In genomic region chr19:17194608-17195007, GRCh38 we compare ENCODE assay signal across 23 cellular contexts. TPM values are rescaled to one million over a fixed set of nuclear protein-coding genes. Genes with fewer than 3 reads are reported as not detected.
DNase-seq lines count a peak whose midpoint lies in the region; ATAC-seq, FAIRE-seq and TF ChIP-seq lines count a peak whose summit lies in the region.
"Had no signal": no experiment of that assay in that cellular context is flagged by ENCODE, and none has a peak within 500 bp of the region (broad histone marks: within the 10 kb centered on the region; RNA-seq: fewer than 3 reads in every experiment).

No MANE protein-coding gene starts in this region.

- BruUV-seq in OCI-LY7 (replicated peaks; lab: Mats Ljungman, UMichigan) (TSS peak; percentile 89), GM12878 (replicated peaks; lab: Mats Ljungman, UMichigan) (no TSS peak)

- SMC1A ChIA-PET in GM12878 (lab: Charles Lee; ENCODE audit: uncharacterized antibody, unreplicated experiment): no interaction called here

- H3K9me2 ChIP-seq in OCI-LY7 (ENCODE audit: insufficient read depth, low read length) (no peaks in the 10 kb centered on the region), GM23248 (ENCODE audit: insufficient read depth) (no peaks in the 10 kb centered on the region)

- intact Hi-C loops in OCI-LY7 (cut with micrococcal nuclease; ENCODE audit: unreplicated experiment) (no loop called here), GM12878 (cut with micrococcal nuclease; ENCODE audit: unreplicated experiment) (no loop called here)

- H3K4me3 ChIP-seq in OCI-LY7 (ENCODE audit: low read depth, low read length, poor library complexity, severe bottlenecking) (no peak overlapping the region), GM12878 (no peak overlapping the region), GM23248 (no peak overlapping the region)
- H3K4me3 ChIP-seq: A549; BLaER1 treated with 17β-estradiol and CSF1 and Interleukin-3, amounts not matched to agents 10 nM and 100 nM had no signal

- no peak for FAIRE-seq in GM12878 (lab: Jason Lieb, UNC)
- FAIRE-seq: A549, D721Med, GM12892, H1 had no signal

- 100% methylated on average over 16 of the region's 16 CpGs for WGBS in GM12878 (ENCODE audit: insufficient coverage, insufficient replicate concordance, low lambda C conversion rate, missing lambda C conversion rate)
- WGBS in GM23248 (ENCODE audit: low coverage in 1 of 2, low lambda C conversion rate in 2 of 2, missing lambda C conversion rate in 2 of 2), 2 experiments: 95 to 99% methylated on average over 15 to 16 of the region's 16 CpGs

- DNase-seq in OCI-LY7 (ENCODE audit: low spot score) (no peak), GM12878 (ENCODE audit: low read depth, low spot score) (no peak), progenitor cell of endocrine pancreas (ENCODE audit: low spot score, unreplicated experiment) (no peak), GM23248 (no peak), SKM-1 (lab: John Stamatoyannopoulos, UW; ENCODE audit: unreplicated experiment) (no peak)
- no peak for DNase-seq in stimulated activated CD4-positive, alpha-beta T cell treated with anti-CD3 and anti-CD28 coated beads, Interleukin-2, amount 100 ng/mL, for 48 hours
- DNase-seq: 8988T; ACHN; AML-193; BE2C; CD4-positive, alpha-beta T cell; CD8-positive, alpha-beta memory T cell; DMS 273 treated with DMSO at 0.1 percent for 48 hours; DMS79 treated with DMSO at 0.1 percent for 48 hours; GF-D8; H7; HCEC 1CT had no signal

- no peaks in the 10 kb centered on the region for H3K4me1 Mint-ChIP-seq in progenitor cell of endocrine pancreas (ENCODE audit: low read depth)
- H3K4me1 Mint-ChIP-seq: CD14-positive monocyte had no signal

- H3K27ac Mint-ChIP-seq in progenitor cell of endocrine pancreas: peak overlapping the region; percentile 11
- H3K27ac Mint-ChIP-seq: CD4-positive, alpha-beta T cell had no signal

- ATAC-seq in GM12878: no peak
- ATAC-seq: A549 had no signal

- RAD21 ChIA-PET in GM12878 (lab: Charles Lee; ENCODE audit: unreplicated experiment): no interaction called here

- no peak overlapping the region for H3K9ac ChIP-seq in GM12878 (ENCODE audit: control insufficient read depth, insufficient read depth, low read length)
- H3K9ac ChIP-seq in GM23248: no peak overlapping the region
- H3K9ac ChIP-seq: BLaER1 treated with 17β-estradiol and CSF1 and Interleukin-3, amounts not matched to agents 10 nM and 100 nM had no signal

- TF ChIP-seq CTCF in OCI-LY7 (conservative IDR thresholded peaks at IDR 0.05; ENCODE audit: low read length) (no peak), GM12878 (IDR thresholded peaks at IDR 0.05 in 2 of 3, conservative IDR thresholded peaks at IDR 0.05 in 1 of 3; ENCODE audit: control insufficient read depth in 2 of 3, extremely low read depth in 1 of 3, insufficient read depth in 1 of 3, low read depth in 3 of 3, low read length in 3 of 3) (no peak), progenitor cell of endocrine pancreas (IDR thresholded peaks at IDR 0.05; ENCODE audit: unreplicated experiment) (no peak)

- TF ChIP-seq EP300 in GM12878 (IDR thresholded peaks at IDR 0.05; ENCODE audit: borderline replicate concordance in 1 of 2, control insufficient read depth in 1 of 2, low read depth in 2 of 2, low read length in 2 of 2): no peak

- TF ChIP-seq RAD21 in GM12878 (IDR thresholded peaks at IDR 0.05; ENCODE audit: insufficient read depth, low read depth, low read length): no peak

- H3K27ac ChIP-seq in OCI-LY7 (ENCODE audit: low read depth, low read length, poor library complexity, severe bottlenecking): no peak overlapping the region
- H3K27ac ChIP-seq in GM12878 (ENCODE audit: control insufficient read depth, insufficient read depth): no peak overlapping the region
- no peak overlapping the region for H3K27ac ChIP-seq in GM23248
- H3K27ac ChIP-seq: A549; BLaER1 treated with 17β-estradiol and CSF1 and Interleukin-3, amounts not matched to agents 10 nM and 100 nM had no signal

- peaks cover 40% of the 10 kb centered on the region for H3K4me1 ChIP-seq in OCI-LY7 (ENCODE audit: insufficient read depth, low read length, poor library complexity, severe bottlenecking)
- no peaks in the 10 kb centered on the region for H3K4me1 ChIP-seq in GM12878 (ENCODE audit: control insufficient read depth, insufficient read depth, low read length)
- H3K4me1 ChIP-seq in GM23248 (ENCODE audit: insufficient read depth): no peaks in the 10 kb centered on the region
- H3K4me1 ChIP-seq: A549, BE2C had no signal

- no peak overlapping the region for H2AFZ ChIP-seq in OCI-LY7 (ENCODE audit: low read length)
- no peak overlapping the region for H2AFZ ChIP-seq in GM12878 (ENCODE audit: control insufficient read depth, low read depth, low read length)
- H2AFZ ChIP-seq in GM23248: no peak overlapping the region

- H3K27me3 ChIP-seq in GM12878 (replicated peaks in 1 of 2; ENCODE audit: control insufficient read depth in 2 of 2, insufficient read depth in 2 of 2, low read length in 1 of 2) (no peaks in the 10 kb centered on the region), GM23248 (replicated peaks; ENCODE audit: insufficient read depth) (no peaks in the 10 kb centered on the region)
- H3K27me3 ChIP-seq: BE2C; BLaER1 treated with 17β-estradiol and CSF1 and Interleukin-3, amounts not matched to agents 10 nM and 100 nM had no signal

- no peaks in the 10 kb centered on the region for H3K9me3 Mint-ChIP-seq in progenitor cell of endocrine pancreas (ENCODE audit: low read depth)
- H3K9me3 Mint-ChIP-seq: CD14-positive monocyte; CD4-positive, alpha-beta T cell; CD8-positive, alpha-beta memory T cell had no signal

- peaks cover 81% of the 10 kb centered on the region for H3K36me3 ChIP-seq in OCI-LY7 (ENCODE audit: insufficient read depth, low read length)
- peaks cover 23 to 38% of the 10 kb centered on the region in 2 experiments for H3K36me3 ChIP-seq in GM12878 (ENCODE audit: control insufficient read depth in 2 of 2, insufficient read depth in 2 of 2, low read length in 1 of 2)
- peaks cover 22% of the 10 kb centered on the region; the same call in 1 of the 2 replicates for H3K36me3 ChIP-seq in GM23248 (ENCODE audit: low read depth)

- CTCF ChIA-PET in OCI-LY7 (lab: Charles Lee; ENCODE audit: unreplicated experiment): interaction anchor here (0.6 kb wide), 1 partner anchor 126 kb away, joined by 3 read pairs; no protein-coding TSS in a partner anchor
- CTCF ChIA-PET in GM12878 (lab: Yijun Ruan, JAX): no interaction called here

- no peaks in the 10 kb centered on the region for H3K79me2 ChIP-seq in OCI-LY7 (ENCODE audit: insufficient read depth, low read depth, low read length)
- no peaks in the 10 kb centered on the region for H3K79me2 ChIP-seq in GM12878 (ENCODE audit: control insufficient read depth, insufficient read depth, low read length)
- no peaks in the 10 kb centered on the region; the same call in 1 of the 2 replicates for H3K79me2 ChIP-seq in GM23248 (ENCODE audit: insufficient read depth)

- no peaks in the 10 kb centered on the region for H4K20me1 ChIP-seq in OCI-LY7 (ENCODE audit: insufficient read depth, low read length)
- H4K20me1 ChIP-seq in GM12878 (ENCODE audit: control insufficient read depth, insufficient read depth): no peaks in the 10 kb centered on the region
- no peaks in the 10 kb centered on the region for H4K20me1 ChIP-seq in GM23248 (ENCODE audit: insufficient read depth)

- H3K36me3 Mint-ChIP-seq in progenitor cell of endocrine pancreas (ENCODE audit: insufficient read depth): peaks cover 19% of the 10 kb centered on the region

- in situ Hi-C loops in GM12878 (cut with MboI): no loop called here
- in situ Hi-C loops in GM23248 (cut with MboI): no loop called here

- H3K27me3 Mint-ChIP-seq in progenitor cell of endocrine pancreas: no peaks in the 10 kb centered on the region
- H3K27me3 Mint-ChIP-seq: CD4-positive, alpha-beta T cell had no signal

- POLR2A ChIA-PET in OCI-LY7 (lab: Charles Lee) (no interaction called here), GM12878 (lab: Charles Lee) (no interaction called here)

- H3K4me3 Mint-ChIP-seq in progenitor cell of endocrine pancreas (ENCODE audit: low read depth): no peak overlapping the region
- H3K4me3 Mint-ChIP-seq: CD14-positive monocyte; CD4-positive, alpha-beta T cell; CD8-positive, alpha-beta memory T cell had no signal

- no peaks in the 10 kb centered on the region for H3F3A ChIP-seq in GM23248 (ENCODE audit: insufficient read depth)

- H3K4me2 ChIP-seq in OCI-LY7 (ENCODE audit: low read length) (no peak overlapping the region), GM12878 (ENCODE audit: control insufficient read depth, insufficient read depth) (no peak overlapping the region), GM23248 (ENCODE audit: unreplicated experiment) (no peak overlapping the region)
- H3K4me2 ChIP-seq: A549; BLaER1 treated with 17β-estradiol and CSF1 and Interleukin-3, amounts not matched to agents 10 nM and 100 nM had no signal

- TF ChIP-seq POLR2A in GM12878 (IDR thresholded peaks at IDR 0.05; ENCODE audit: low read depth, low read length): peak; percentile 28; the same call in 1 of the 2 replicates

- no peaks in the 10 kb centered on the region; the same call in 1 of the 2 replicates for H3K9me3 ChIP-seq in OCI-LY7 (ENCODE audit: low read length)
- H3K9me3 ChIP-seq in GM12878 (replicated peaks; ENCODE audit: control insufficient read depth, insufficient read depth, low read length): no peaks in the 10 kb centered on the region
- no peaks in the 10 kb centered on the region for H3K9me3 ChIP-seq in GM23248 (ENCODE audit: low read depth)
- H3K9me3 ChIP-seq: A549; BE2C; BLaER1 treated with 17β-estradiol and CSF1 and Interleukin-3, amounts not matched to agents 10 nM and 100 nM had no signal

RNA-seq across cellular contexts. Expression of gene USE1, which starts 20.5 kb away (rescaled TPM):
- total RNA-seq in OCI-LY7 (2014; rRNA removed; shearing (Covaris generic)): 31.2 TPM in 2 replicates
- 25.4 and 28.6 TPM in 2 replicates for total RNA-seq in OCI-LY7 (2022)
- 12.2 and 13.0 TPM in 2 replicates for total RNA-seq in GM12878 (2013; cell fraction: nucleolus; rRNA removed)
- 10.9 and 16.7 TPM in 2 replicates for total RNA-seq in GM12878 (2014; rRNA removed)
- total RNA-seq in GM12878 (2014; rRNA removed; fragmentation: Illumina TruSeq; extraction: Trizol): 11.4 and 13.6 TPM in 2 replicates
- 18.6 and 19.6 TPM in 2 replicates for total RNA-seq in GM12878 (2021)
- 25.4 TPM for polyA plus RNA-seq in GM12878 (2011; ENCODE audit: low read depth)
- polyA plus RNA-seq in GM12878 (2011; rRNA removed): 7.4 and 13.8 TPM in 2 replicates
- 16.2 and 19.0 TPM in 2 replicates for polyA plus RNA-seq in GM12878 (2011; cell fraction: cytosol; rRNA removed)
- 23.2 and 23.5 TPM in 2 replicates for polyA plus RNA-seq in GM12878 (2011; cell fraction: nucleus; rRNA removed)
- 29.7 and 29.8 TPM in 2 replicates for polyA plus RNA-seq in GM12878 (2012)
- 3.7 and 9.7 TPM in 2 replicates for polyA plus RNA-seq in GM12878 (2014; fragmentation: Illumina TruSeq; extraction: Trizol)
- 10 to 100 TPM in 1 of 2 experiments, 1 to 10 TPM in 1; 9.7 to 15.4 TPM for polyA plus RNA-seq in GM12878 (2014; fragmentation: Nextera tagmentation; extraction: Ambion mirVana)
- polyA plus RNA-seq in GM12878 (2014; rRNA removed): 23.3 and 24.0 TPM in 2 replicates
- polyA plus RNA-seq in GM12878 (2016; fragmentation: Nextera tagmentation; extraction: Ambion mirVana): 10 to 100 TPM; 18.1 to 23.7 TPM
- 5.6 and 6.7 TPM in 2 replicates for polyA minus RNA-seq in GM12878 (2011; rRNA and poly(A)+ RNA removed)
- 2.4 and 5.4 TPM in 2 replicates for polyA minus RNA-seq in GM12878 (2011; cell fraction: cytosol; rRNA and poly(A)+ RNA removed)
- polyA minus RNA-seq in GM12878 (2011; cell fraction: nucleus; rRNA and poly(A)+ RNA removed): 4.0 and 6.0 TPM in 2 replicates
- total RNA-seq in progenitor cell of endocrine pancreas: 23.6 and 27.2 TPM in 2 replicates
- total RNA-seq in GM23248 (2014; rRNA removed; shearing (Covaris generic)): 13.2 and 29.0 TPM in 2 replicates
- polyA plus RNA-seq in GM23248 (2016; fragmentation: Nextera tagmentation; extraction: Ambion mirVana): 29.6 and 32.3 TPM in 2 replicates

RNA-seq across cellular contexts. Expression of gene OCEL1, which starts 31.4 kb away (rescaled TPM):
- total RNA-seq in OCI-LY7 (2014; rRNA removed; shearing (Covaris generic)): 5.9 and 10.2 TPM in 2 replicates
- 29.5 and 38.8 TPM in 2 replicates for total RNA-seq in OCI-LY7 (2022)
- 2.9 and 4.6 TPM in 2 replicates for total RNA-seq in GM12878 (2013; cell fraction: nucleolus; rRNA removed)
- total RNA-seq in GM12878 (2014; rRNA removed): 3.1 and 3.2 TPM in 2 replicates
- 3.2 and 3.4 TPM in 2 replicates for total RNA-seq in GM12878 (2014; rRNA removed; fragmentation: Illumina TruSeq; extraction: Trizol)
- 11.9 and 15.8 TPM in 2 replicates for total RNA-seq in GM12878 (2021)
- polyA plus RNA-seq in GM12878 (2011; ENCODE audit: low read depth): 65.4 TPM
- 1.4 and 2.8 TPM in 2 replicates for polyA plus RNA-seq in GM12878 (2011; rRNA removed)
- 5.3 and 7.2 TPM in 2 replicates for polyA plus RNA-seq in GM12878 (2011; cell fraction: cytosol; rRNA removed)
- polyA plus RNA-seq in GM12878 (2011; cell fraction: nucleus; rRNA removed): 6.9 and 7.6 TPM in 2 replicates
- polyA plus RNA-seq in GM12878 (2012): 11.7 and 15.6 TPM in 2 replicates
- polyA plus RNA-seq in GM12878 (2014; fragmentation: Illumina TruSeq; extraction: Trizol): 7.4 and 9.9 TPM in 2 replicates
- polyA plus RNA-seq in GM12878 (2014; fragmentation: Nextera tagmentation; extraction: Ambion mirVana): 1 to 10 TPM; 3.6 to 7.8 TPM
- polyA plus RNA-seq in GM12878 (2014; rRNA removed): 7.5 and 7.8 TPM in 2 replicates
- 10 to 100 TPM; 14.4 to 18.2 TPM for polyA plus RNA-seq in GM12878 (2016; fragmentation: Nextera tagmentation; extraction: Ambion mirVana)
- polyA minus RNA-seq in GM12878 (2011; rRNA and poly(A)+ RNA removed): 1.8 and 3.1 TPM in 2 replicates
- 1.9 and 7.1 TPM in 2 replicates for polyA minus RNA-seq in GM12878 (2011; cell fraction: cytosol; rRNA and poly(A)+ RNA removed)
- polyA minus RNA-seq in GM12878 (2011; cell fraction: nucleus; rRNA and poly(A)+ RNA removed): 2.3 and 2.8 TPM in 2 replicates
- total RNA-seq in progenitor cell of endocrine pancreas: 20.1 and 21.8 TPM in 2 replicates
- 1.3 and 1.8 TPM in 2 replicates for total RNA-seq in GM23248 (2014; rRNA removed; shearing (Covaris generic))
- polyA plus RNA-seq in GM23248 (2016; fragmentation: Nextera tagmentation; extraction: Ambion mirVana): 17.1 and 17.4 TPM in 2 replicates

RNA-seq across cellular contexts. Expression of gene NR2F6, which starts 51.1 kb away (rescaled TPM):
- total RNA-seq in OCI-LY7 (2014; rRNA removed; shearing (Covaris generic)): 31.0 and 39.2 TPM in 2 replicates
- total RNA-seq in OCI-LY7 (2022): 30.0 and 33.1 TPM in 2 replicates
- total RNA-seq in GM12878 (2013; cell fraction: nucleolus; rRNA removed): 4.8 and 4.9 TPM in 2 replicates
- total RNA-seq in GM12878 (2014; rRNA removed): 11.8 and 12.8 TPM in 2 replicates
- total RNA-seq in GM12878 (2014; rRNA removed; fragmentation: Illumina TruSeq; extraction: Trizol): 2.3 and 2.7 TPM in 2 replicates
- 13.3 and 15.5 TPM in 2 replicates for total RNA-seq in GM12878 (2021)
- 0.62 TPM for polyA plus RNA-seq in GM12878 (2011; ENCODE audit: low read depth)
- polyA plus RNA-seq in GM12878 (2011; rRNA removed): 1.7 and 3.9 TPM in 2 replicates
- 5.8 and 10.7 TPM in 2 replicates for polyA plus RNA-seq in GM12878 (2011; cell fraction: cytosol; rRNA removed)
- 7.8 and 12.0 TPM in 2 replicates for polyA plus RNA-seq in GM12878 (2011; cell fraction: nucleus; rRNA removed)
- 4.0 and 5.0 TPM in 2 replicates for polyA plus RNA-seq in GM12878 (2012)
- polyA plus RNA-seq in GM12878 (2014; fragmentation: Illumina TruSeq; extraction: Trizol): 0.48 and 1.4 TPM in 2 replicates
- under 1 TPM; 0.18 to 0.75 TPM for polyA plus RNA-seq in GM12878 (2014; fragmentation: Nextera tagmentation; extraction: Ambion mirVana)
- 11.3 and 14.1 TPM in 2 replicates for polyA plus RNA-seq in GM12878 (2014; rRNA removed)
- 1 to 10 TPM; 8.4 to 8.6 TPM for polyA plus RNA-seq in GM12878 (2016; fragmentation: Nextera tagmentation; extraction: Ambion mirVana)
- polyA minus RNA-seq in GM12878 (2011; rRNA and poly(A)+ RNA removed): 2.1 and 3.1 TPM in 2 replicates
- 6.3 and 6.9 TPM in 2 replicates for polyA minus RNA-seq in GM12878 (2011; cell fraction: cytosol; rRNA and poly(A)+ RNA removed)
- polyA minus RNA-seq in GM12878 (2011; cell fraction: nucleus; rRNA and poly(A)+ RNA removed): 2.2 and 4.7 TPM in 2 replicates
- total RNA-seq in progenitor cell of endocrine pancreas: 134 and 150 TPM in 2 replicates
- total RNA-seq in GM23248 (2014; rRNA removed; shearing (Covaris generic)): 82.5 and 96.7 TPM in 2 replicates
- polyA plus RNA-seq in GM23248 (2016; fragmentation: Nextera tagmentation; extraction: Ambion mirVana): 11.7 and 14.1 TPM in 2 replicates
